Comparison of ENCODE assay signal across 9 cellular contexts in the genomic region with DNA sequence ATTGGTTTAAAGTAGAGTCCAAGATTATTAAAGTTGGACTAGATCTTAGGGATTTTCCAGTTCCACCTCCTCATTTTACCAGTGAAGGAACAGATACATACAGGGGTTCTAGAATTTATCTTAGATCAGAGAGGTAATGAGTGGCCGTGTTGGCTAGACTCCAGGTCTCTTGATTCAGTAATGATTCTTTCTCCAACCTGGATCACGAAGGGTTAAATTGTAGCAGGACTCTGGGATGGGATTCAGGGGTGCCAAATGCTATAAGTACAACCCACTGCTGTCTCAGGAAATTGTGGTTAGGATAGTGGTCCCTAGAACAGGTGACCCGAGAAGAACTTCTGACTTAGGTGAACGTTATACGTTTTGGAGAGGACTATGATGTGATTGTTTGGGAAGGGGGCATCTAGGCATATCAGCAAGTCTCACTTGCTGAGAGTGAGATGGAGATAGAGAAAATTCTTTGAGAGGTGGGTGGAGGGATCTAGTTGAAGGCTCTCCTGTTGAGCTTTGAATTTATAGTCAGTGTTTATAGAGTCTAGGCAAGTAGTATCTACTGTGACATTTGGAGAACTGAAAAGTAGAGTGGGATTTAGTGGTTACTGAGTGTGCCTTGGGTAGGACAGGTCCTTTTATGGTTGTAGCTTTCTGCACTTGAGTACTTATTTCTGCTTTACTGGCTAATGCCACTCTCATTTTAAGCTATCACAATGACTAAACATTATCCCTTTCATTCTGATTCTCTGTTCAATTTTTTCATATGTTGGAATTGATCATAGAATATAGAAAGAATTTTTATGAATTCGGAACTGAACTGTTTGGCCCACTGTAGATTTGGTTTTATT. TPM values are rescaled to one million over a fixed set of nuclear protein-coding genes. Genes with fewer than 3 reads are reported as not detected.
DNase-seq lines count a peak whose midpoint lies in the region; ATAC-seq lines count a peak whose summit lies in the region.
"Had no signal": no experiment of that assay in that cellular context is flagged by ENCODE, and none has a peak within 500 bp of the region (broad histone marks: within the 10 kb centered on the region; RNA-seq: fewer than 3 reads in every experiment).

No MANE protein-coding gene starts in this region.

- ATAC-seq in GM21619 (IDR thresholded peaks at IDR 0.05; ENCODE audit: unreplicated experiment), result peak; percentile 78
- ATAC-seq in HG03457 (IDR thresholded peaks at IDR 0.05; ENCODE audit: unreplicated experiment), result peak; percentile 80
- peak; percentile 26 for ATAC-seq in naive thymus-derived CD4-positive, alpha-beta T cell

- peaks cover 19 to 51% of the 10 kb centered on the region in 2 donors for H3K4me1 ChIP-seq in naive thymus-derived CD4-positive, alpha-beta T cell (ENCODE audit: control insufficient read depth in 2 of 2, insufficient read depth in 2 of 2, low read length in 2 of 2)

- POLR2A ChIA-PET in naive thymus-derived CD4-positive, alpha-beta T cell (lab: Charles Lee), result interaction anchor here (0.6 to 0.9 kb wide), 3 partner anchors 16 to 874 kb away, joined by 4 to 5 read pairs (median 4); no protein-coding TSS in a partner anchor

- DNase-seq in SIG-M5 treated with dmso at 0.1 percent for 504 hours (lab: John Stamatoyannopoulos, UW; ENCODE audit: unreplicated experiment), result peak; percentile 18
- no peak for DNase-seq in SIG-M5 (lab: John Stamatoyannopoulos, UW)
- DNase-seq in naive thymus-derived CD4-positive, alpha-beta T cell, result no peak
- no peak for DNase-seq in cardiac septum (ENCODE audit: low spot score)
- DNase-seq in NCI-H2081 (lab: John Stamatoyannopoulos, UW), result no peak
- DNase-seq in H7, result no peak

- no peaks in the 10 kb centered on the region for H3K36me3 ChIP-seq in naive thymus-derived CD4-positive, alpha-beta T cell (ENCODE audit: control insufficient read depth in 2 of 3, insufficient read depth in 3 of 3, low read length in 3 of 3)
- no peaks in the 10 kb centered on the region for H3K36me3 ChIP-seq in H7 (replicated peaks; ENCODE audit: control insufficient read depth, insufficient read depth, low read length)
- H3K36me3 ChIP-seq: suprapubic skin had no signal

- H3K9me3 Mint-ChIP-seq in naive thymus-derived CD4-positive, alpha-beta T cell, result peaks cover 0 to 2% (median 0%) of the 10 kb centered on the region in 11 donors

- H3K27ac Mint-ChIP-seq in naive thymus-derived CD4-positive, alpha-beta T cell, result no peak overlapping the region

- peaks cover 46 to 68% (median 59%) of the 10 kb centered on the region in 7 donors for H3K4me1 Mint-ChIP-seq in naive thymus-derived CD4-positive, alpha-beta T cell

- H3K4me3 Mint-ChIP-seq in naive thymus-derived CD4-positive, alpha-beta T cell, result peak overlapping the region in 2 of 10 donors; percentile 45 to 80

- H3K27me3 ChIP-seq in naive thymus-derived CD4-positive, alpha-beta T cell (ENCODE audit: control insufficient read depth in 2 of 2, insufficient read depth in 2 of 2, low read length in 2 of 2), result no peaks in the 10 kb centered on the region
- no peaks in the 10 kb centered on the region for H3K27me3 ChIP-seq in H7 (ENCODE audit: control insufficient read depth, insufficient read depth, low read length)
- H3K27me3 ChIP-seq: suprapubic skin had no signal

- intact Hi-C loops in naive thymus-derived CD4-positive, alpha-beta T cell (cut with micrococcal nuclease), result loop anchor here (1.0 to 5.0 kb wide), 3 partner anchors 23 to 1171 kb away; a partner anchor contains a TSS
- intact Hi-C loops in cardiac septum (cut with DNase I), result no loop called here

- H3K36me3 Mint-ChIP-seq in naive thymus-derived CD4-positive, alpha-beta T cell, result no peaks in the 10 kb centered on the region

- CTCF ChIA-PET in naive thymus-derived CD4-positive, alpha-beta T cell (lab: Charles Lee), result interaction anchor here (0.6 to 6.6 kb wide), 8 partner anchors 13 to 115 kb away, joined by 3 to 64 read pairs (median 4); no protein-coding TSS in a partner anchor

- peaks cover 0 to 63% (median 0%) of the 10 kb centered on the region in 5 donors for H3K27me3 Mint-ChIP-seq in naive thymus-derived CD4-positive, alpha-beta T cell

- H3K9me3 ChIP-seq in naive thymus-derived CD4-positive, alpha-beta T cell (ENCODE audit: control insufficient read depth in 2 of 3, low read length in 3 of 3), result no peaks in the 10 kb centered on the region
- H3K9me3 ChIP-seq: suprapubic skin had no signal

- H3K27ac ChIP-seq in naive thymus-derived CD4-positive, alpha-beta T cell (ENCODE audit: low read depth, low read length), result no peak overlapping the region
- H3K27ac ChIP-seq: suprapubic skin had no signal

- no peak overlapping the region for H3K4me3 ChIP-seq in naive thymus-derived CD4-positive, alpha-beta T cell (ENCODE audit: low read length)
- H3K4me3 ChIP-seq in H7 (ENCODE audit: insufficient read depth, low read depth, low read length), result no peak overlapping the region
- H3K4me3 ChIP-seq: suprapubic skin had no signal

RNA-seq across cellular contexts. Expression of a gene that starts 58.3 kb away (rescaled TPM):
- 1 to 10 TPM; 2.1 to 6.4 (median 4.4) TPM for total RNA-seq in naive thymus-derived CD4-positive, alpha-beta T cell
- polyA plus RNA-seq in naive thymus-derived CD4-positive, alpha-beta T cell, result 1 to 10 TPM; 3.0 to 4.1 TPM
- 23.4 TPM for total RNA-seq in cardiac septum
- 9.7 and 13.4 TPM in 2 replicates for total RNA-seq in H7 (2014; rRNA removed; shearing (Covaris generic))

Comparison
In these comparisons a context has a peak if more than half of its experiments do, and no peak if none do; other contexts are left out.
1. ATAC-seq: peak in every context shown above with its lines; median percentile 80 in HG03457; 78 in GM21619; 26 in naive thymus-derived CD4-positive, alpha-beta T cell.